Comparison of ENCODE assay signal across 8 cellular contexts in the genomic region with DNA sequence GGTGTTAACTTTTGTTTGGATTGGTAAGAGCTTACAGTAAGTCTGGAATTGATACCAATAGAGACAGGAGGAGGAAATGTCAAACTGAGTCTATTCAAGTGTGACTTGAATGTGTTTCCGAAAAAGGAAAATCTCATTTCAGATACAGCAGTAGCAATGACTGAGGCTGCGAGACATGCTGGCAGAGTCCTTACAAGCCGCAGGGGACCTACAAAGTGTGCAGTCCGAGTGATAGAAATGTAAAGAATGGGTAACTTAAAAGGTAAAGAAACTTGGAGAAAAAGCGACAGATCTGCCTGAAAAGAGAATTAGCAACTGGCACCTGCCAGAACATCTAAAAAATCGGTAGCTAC. TPM values are rescaled to one million over a fixed set of nuclear protein-coding genes. Genes with fewer than 3 reads are reported as not detected.
DNase-seq lines count a peak whose midpoint lies in the region; ATAC-seq, FAIRE-seq and TF ChIP-seq lines count a peak whose summit lies in the region.

No MANE protein-coding gene starts in this region.

- TF ChIP-seq CTCF in heart right ventricle (IDR thresholded peaks at IDR 0.05) (no peak), OCI-LY7 (conservative IDR thresholded peaks at IDR 0.05; ENCODE audit: low read length) (no peak), chondrocyte (IDR thresholded peaks at IDR 0.05) (no peak)

- no peaks in the 10 kb centered on the region for H3K9me2 ChIP-seq in OCI-LY7 (ENCODE audit: insufficient read depth, low read length)

- POLR2A ChIA-PET in OCI-LY7 (lab: Charles Lee), result interaction anchor here (0.6 to 3.4 kb wide), 9 partner anchors 10 to 1458 kb away, joined by 3 to 20 read pairs (median 5); partner anchors contain the start of gene ALKBH8

- 1% methylated on average over 6 of the region's 6 CpGs for WGBS in heart right ventricle, 2 donors

- H3K4me3 Mint-ChIP-seq in chondrocyte (ENCODE audit: unreplicated experiment) (peak overlapping the region; percentile 78), memory B cell (peak overlapping the region; percentile 94)

- H3K27me3 ChIP-seq in heart right ventricle, result no peaks in the 10 kb centered on the region

- H3K9me3 ChIP-seq in heart right ventricle (no peaks in the 10 kb centered on the region), OCI-LY7 (ENCODE audit: low read length) (no peaks in the 10 kb centered on the region)

- ATAC-seq in heart right ventricle (peak in 5 of 8 donors; percentile 17 to 37 (median 27)), left ventricle myocardium superior (no peak), HG02840 (IDR thresholded peaks at IDR 0.05; ENCODE audit: low FRiP score, unreplicated experiment) (peak; percentile 29), memory B cell (ENCODE audit: low read depth) (peak; percentile 30)

- peaks cover 29% of the 10 kb centered on the region for H3K79me2 ChIP-seq in OCI-LY7 (ENCODE audit: insufficient read depth, low read depth, low read length)

- H3K4me1 ChIP-seq in heart right ventricle, result peaks cover 5 to 21% (median 18%) of the 10 kb centered on the region in 9 donors
- peaks cover 16% of the 10 kb centered on the region for H3K4me1 ChIP-seq in OCI-LY7 (ENCODE audit: insufficient read depth, low read length, poor library complexity, severe bottlenecking)

- no peaks in the 10 kb centered on the region for H4K20me1 ChIP-seq in OCI-LY7 (ENCODE audit: insufficient read depth, low read length)

- intact Hi-C loops in heart right ventricle (cut with DNase I) (loop anchor here in 1 of 10 donors (10.0 kb wide), 1 partner anchor 108 kb away; the partner anchor contains the start of gene ALKBH8), left ventricle myocardium superior (cut with micrococcal nuclease) (no loop called here), OCI-LY7 (cut with micrococcal nuclease; ENCODE audit: unreplicated experiment) (loop anchor here (5.0 to 10.0 kb wide), 3 partner anchors 110 to 1382 kb away; partner anchors contain the start of genes AASDHPPT, ALKBH8, KBTBD3 and SLC35F2), posterior vena cava (cut with DNase I) (no loop called here)

- H3K36me3 Mint-ChIP-seq in chondrocyte (ENCODE audit: low read depth) (peaks cover 1% of the 10 kb centered on the region), memory B cell (peaks cover 6% of the 10 kb centered on the region)

- no peak for FAIRE-seq in urothelium cell line (lab: Jason Lieb, UNC)

- BruUV-seq in OCI-LY7 (replicated peaks; lab: Mats Ljungman, UMichigan), result TSS peak; percentile 86

- H3K9me3 Mint-ChIP-seq in chondrocyte (ENCODE audit: low read depth) (no peaks in the 10 kb centered on the region), memory B cell (no peaks in the 10 kb centered on the region)

- H3K27me3 Mint-ChIP-seq in chondrocyte (ENCODE audit: low read depth), result peaks cover 5% of the 10 kb centered on the region
- H3K27me3 Mint-ChIP-seq in memory B cell, result no peaks in the 10 kb centered on the region

- H3K27ac ChIP-seq in heart right ventricle (peak overlapping the region in 9 of 10 donors; percentile 4 to 85 (median 79)), OCI-LY7 (ENCODE audit: low read depth, low read length, poor library complexity, severe bottlenecking) (peak overlapping the region; percentile 77)

- H3K4me2 ChIP-seq in OCI-LY7 (ENCODE audit: low read length), result peak overlapping the region; percentile 90

- H3K27ac Mint-ChIP-seq in chondrocyte (ENCODE audit: unreplicated experiment) (peak overlapping the region; percentile 66), memory B cell (peak overlapping the region; percentile 96)

- DNase-seq in heart right ventricle, result no peak
- no peak for DNase-seq in left ventricle myocardium superior
- DNase-seq in OCI-LY7 (ENCODE audit: low spot score), result peak; percentile 53
- no peak for DNase-seq in chondrocyte (ENCODE audit: low spot score)
- no peak for DNase-seq in memory B cell (ENCODE audit: low spot score in 2 of 2)
- DNase-seq in urothelium cell line (ENCODE audit: low spot score), result peak; percentile 12
- DNase-seq in posterior vena cava (ENCODE audit: low spot score), result no peak

- H3K4me3 ChIP-seq in heart right ventricle (peak overlapping the region; percentile 46 to 96 (median 76)), OCI-LY7 (ENCODE audit: low read depth, low read length, poor library complexity, severe bottlenecking) (peak overlapping the region; percentile 92)

- H2AFZ ChIP-seq in OCI-LY7 (ENCODE audit: low read length), result peak overlapping the region; percentile 95

- H3K4me1 Mint-ChIP-seq in chondrocyte (ENCODE audit: low read depth) (peaks cover 20% of the 10 kb centered on the region), memory B cell (peaks cover 18% of the 10 kb centered on the region)

- CTCF ChIA-PET in OCI-LY7 (lab: Charles Lee; ENCODE audit: unreplicated experiment), result no interaction called here

- peaks cover 0 to 36% (median 15%) of the 10 kb centered on the region in 9 donors for H3K36me3 ChIP-seq in heart right ventricle
- peaks cover 33% of the 10 kb centered on the region for H3K36me3 ChIP-seq in OCI-LY7 (ENCODE audit: insufficient read depth, low read length)

RNA-seq across cellular contexts. Expression of gene CWF19L2, which starts 0.4 kb away (rescaled TPM):
- total RNA-seq in heart right ventricle (10 to 100 TPM in 1 of 10 donors, 1 to 10 TPM in 9; 6.5 to 11.7 (median 8.0) TPM), left ventricle myocardium superior (9.5 TPM), OCI-LY7 (2022) (19.6 and 21.4 TPM in 2 replicates), chondrocyte (7.9 to 12.0 TPM (median 8.0 TPM) in 3 replicates), posterior vena cava (10 to 100 TPM; 14.7 to 17.1 TPM)
- polyA plus RNA-seq in heart right ventricle, result 10 to 100 TPM in 1 of 2 donors, 1 to 10 TPM in 1; 3.1 to 10.1 TPM
- 13.4 and 20.6 TPM in 2 replicates for total RNA-seq in OCI-LY7 (2014; rRNA removed; shearing (Covaris generic))

Comparison
In these comparisons a context has a peak if more than half of its experiments do, and no peak if none do; other contexts are left out.
1. DNase-seq: peak in OCI-LY7 (single experiment) and urothelium cell line (single experiment); none in heart right ventricle (0 of 2), left ventricle myocardium superior (single experiment), chondrocyte (single experiment), memory B cell (0 of 2) and posterior vena cava (single experiment).